Comparison of ENCODE assay signal across 1 cellular context in genomic region chr1:160429125-160429551, GRCh38.
TF ChIP-seq lines count a peak whose summit lies in the region.

No MANE protein-coding gene starts in this region.

TF ChIP-seq in HepG2, 621 proteins besides CTCF, POLR2A, EP300 and RAD21 (continued from another document):
- no peak for TF ChIP-seq HMGXB4 (CRISPR knock-in tag; IDR thresholded peaks at IDR 0.05; ENCODE audit: borderline replicate concordance in 1 of 2, low read depth in 1 of 2)
- TF ChIP-seq FIP1L1 (IDR thresholded peaks at IDR 0.05; ENCODE audit: borderline replicate concordance, insufficient read depth, low read depth, low read length), result no peak
- TF ChIP-seq POLR2G (IDR thresholded peaks at IDR 0.05; ENCODE audit: low read depth, low read length), result no peak
- no peak for TF ChIP-seq ZNF850 (CRISPR knock-in tag; conservative IDR thresholded peaks at IDR 0.05)
